18 cellular contexts compared by ENCODE assay signal in the genomic region with DNA sequence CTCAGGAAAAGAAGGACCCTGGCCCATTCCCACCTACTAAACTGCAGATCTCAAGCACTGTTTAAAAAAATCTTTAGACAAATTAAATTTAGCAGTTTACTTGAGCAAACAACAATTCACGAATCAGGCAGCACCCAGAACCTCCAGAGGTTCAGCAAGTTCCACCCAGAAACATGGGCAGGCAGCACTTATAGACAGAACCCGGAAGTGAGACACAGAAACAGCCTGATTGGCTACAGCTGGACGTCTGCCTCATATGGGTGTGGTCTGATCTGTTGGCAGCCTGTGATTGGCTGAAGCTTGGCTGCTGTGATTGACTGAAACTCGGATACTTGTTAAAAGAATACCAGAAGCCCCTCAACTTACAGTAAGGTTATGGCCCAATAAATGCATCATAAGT. TPM values are rescaled to one million over a fixed set of nuclear protein-coding genes. Genes with fewer than 3 reads are reported as not detected.
A peak's percentile ranks its signal among the peaks of the same experiment; 100 is the strongest.
DNase-seq lines count a peak whose midpoint lies in the region; ATAC-seq, FAIRE-seq and TF ChIP-seq lines count a peak whose summit lies in the region.
"Had no signal": no experiment of that assay in that cellular context is flagged by ENCODE, and none has a peak within 500 bp of the region (broad histone marks: within the 10 kb centered on the region; RNA-seq: fewer than 3 reads in every experiment).

No MANE protein-coding gene starts in this region.

- no peak for FAIRE-seq in kidney (lab: Jason Lieb, UNC)

- ATAC-seq in activated CD8-positive, alpha-beta memory T cell treated with anti-CD3 and anti-CD28 coated beads, Interleukin-2, amount 10 ng/mL, durations not matched to agents 7 days and 5 days: no peak
- ATAC-seq in GM21825 (IDR thresholded peaks at IDR 0.05; ENCODE audit: unreplicated experiment) (no peak), T-helper 17 cell (no peak)
- ATAC-seq: right lobe of liver had no signal

- peaks cover 0 to 13% of the 10 kb centered on the region in 2 donors for H3K4me1 ChIP-seq in kidney (ENCODE audit: control insufficient read depth in 1 of 2, insufficient read depth in 1 of 2, low read depth in 1 of 2, low read length in 2 of 2)
- peaks cover 9 to 43% (median 19%) of the 10 kb centered on the region in 4 donors for H3K4me1 ChIP-seq in transverse colon
- H3K4me1 ChIP-seq: right lobe of liver had no signal

- peaks cover 12% of the 10 kb centered on the region for H3K9me3 Mint-ChIP-seq in activated CD8-positive, alpha-beta memory T cell treated with anti-CD3 and anti-CD28 coated beads, Interleukin-2, amount 10 ng/mL, durations not matched to agents 7 days and 5 days (ENCODE audit: low read depth)

- no peak for TF ChIP-seq EP300 in transverse colon (IDR thresholded peaks at IDR 0.05; ENCODE audit: low read depth)

- H3K27ac ChIP-seq in kidney (ENCODE audit: low read depth in 2 of 2, low read length in 2 of 2) (no peak overlapping the region), transverse colon (peak overlapping the region; percentile 39 to 95 (median 80))
- H3K27ac ChIP-seq: 22Rv1, brain microvascular endothelial cell, right lobe of liver had no signal

- no peaks in the 10 kb centered on the region for H3K36me3 ChIP-seq in kidney (ENCODE audit: control insufficient read depth in 1 of 2, insufficient read depth in 2 of 2, low read length in 2 of 2)
- no peaks in the 10 kb centered on the region for H3K36me3 ChIP-seq in transverse colon
- H3K36me3 ChIP-seq: brain microvascular endothelial cell, MG63, right lobe of liver had no signal

- WGBS in transverse colon (ENCODE audit: low coverage in 1 of 2), 2 donors: 67 to 68% methylated on average over 4 of the region's 4 CpGs

- TF ChIP-seq POLR2A in transverse colon (IDR thresholded peaks at IDR 0.05): no peak

- no peak overlapping the region for H3K9ac ChIP-seq in kidney (ENCODE audit: low read length in 2 of 2)

- H3K9me3 ChIP-seq in kidney (ENCODE audit: control insufficient read depth in 1 of 2, low read length in 2 of 2) (peaks cover 2 to 9% of the 10 kb centered on the region in 2 donors), transverse colon (peaks cover 0 to 6% of the 10 kb centered on the region in 2 donors), T-helper 17 cell (ENCODE audit: control insufficient read depth, low read length, poor library complexity, severe bottlenecking) (no peaks in the 10 kb centered on the region)
- H3K9me3 ChIP-seq: right lobe of liver had no signal

- intact Hi-C loops in kidney (cut with DNase I) (no loop called here), transverse colon (cut with DNase I; ENCODE audit: low total_unique reads) (no loop called here)

- H3K27ac Mint-ChIP-seq in activated CD8-positive, alpha-beta memory T cell treated with anti-CD3 and anti-CD28 coated beads, Interleukin-2, amount 10 ng/mL, durations not matched to agents 7 days and 5 days: no peak overlapping the region
- no peak overlapping the region for H3K27ac Mint-ChIP-seq in T-helper 17 cell
- H3K27ac Mint-ChIP-seq: activated naive CD8-positive, alpha-beta T cell treated with anti-CD3 and anti-CD28 coated beads for 36 hours; B cell had no signal

- no peak overlapping the region for H3K4me3 Mint-ChIP-seq in activated CD8-positive, alpha-beta memory T cell treated with anti-CD3 and anti-CD28 coated beads, Interleukin-2, amount 10 ng/mL, durations not matched to agents 7 days and 5 days
- no peak overlapping the region for H3K4me3 Mint-ChIP-seq in T-helper 17 cell
- H3K4me3 Mint-ChIP-seq: activated naive CD8-positive, alpha-beta T cell treated with anti-CD3 and anti-CD28 coated beads for 36 hours; B cell had no signal

- DNase-seq in DMS53 (lab: John Stamatoyannopoulos, UW) (peak; percentile 25), DMS53 treated with DMSO at 0.1 percent for 48 hours (lab: John Stamatoyannopoulos, UW; ENCODE audit: unreplicated experiment) (no peak), kidney (peak; percentile 14), transverse colon (no peak), NCI-H1092 (lab: John Stamatoyannopoulos, UW) (no peak), T-helper 17 cell (no peak)
- DNase-seq in activated CD8-positive, alpha-beta memory T cell treated with anti-CD3 and anti-CD28 coated beads, Interleukin-2, amount 10 ng/mL, durations not matched to agents 7 days and 5 days: peak; percentile 2
- DNase-seq: activated naive CD8-positive, alpha-beta T cell treated with anti-CD3 and anti-CD28 coated beads for 36 hours; brain microvascular endothelial cell; Calu3; glutamatergic neuron; MG63; NCI-H1694 treated with DMSO at 0.1 percent for 48 hours; nucleus accumbens had no signal

- peaks cover 5% of the 10 kb centered on the region for H3K4me1 Mint-ChIP-seq in activated CD8-positive, alpha-beta memory T cell treated with anti-CD3 and anti-CD28 coated beads, Interleukin-2, amount 10 ng/mL, durations not matched to agents 7 days and 5 days
- peaks cover 2% of the 10 kb centered on the region for H3K4me1 Mint-ChIP-seq in T-helper 17 cell
- H3K4me1 Mint-ChIP-seq: B cell had no signal

- peaks cover 23% of the 10 kb centered on the region for H3K27me3 Mint-ChIP-seq in activated CD8-positive, alpha-beta memory T cell treated with anti-CD3 and anti-CD28 coated beads, Interleukin-2, amount 10 ng/mL, durations not matched to agents 7 days and 5 days
- H3K27me3 Mint-ChIP-seq in T-helper 17 cell: peaks cover 56% of the 10 kb centered on the region

- H3K27me3 ChIP-seq in transverse colon: peaks cover 11% of the 10 kb centered on the region
- H3K27me3 ChIP-seq: brain microvascular endothelial cell, MG63, right lobe of liver had no signal

- in situ Hi-C loops in transverse colon (cut with MboI; ENCODE audit: low pct_ligation_motif_present in 1 of 4, low pct_unique_long_range_greater_than_20kb in 1 of 4, low sequenced_read_pairs in 3 of 4): no loop called here

- H3K4me3 ChIP-seq in kidney (ENCODE audit: low read length in 2 of 2): no peak overlapping the region
- H3K4me3 ChIP-seq in transverse colon: no peak overlapping the region
- H3K4me3 ChIP-seq: MG63, right lobe of liver had no signal

- CTCF ChIA-PET in activated CD8-positive, alpha-beta memory T cell treated with anti-CD3 and anti-CD28 coated beads, Interleukin-2, amount 10 ng/mL, durations not matched to agents 7 days and 5 days (lab: Charles Lee): interaction anchor here (0.5 kb wide), 1 partner anchor 90 kb away, joined by 4 read pairs; no protein-coding TSS in a partner anchor

- peaks cover 2% of the 10 kb centered on the region for H3K36me3 Mint-ChIP-seq in activated CD8-positive, alpha-beta memory T cell treated with anti-CD3 and anti-CD28 coated beads, Interleukin-2, amount 10 ng/mL, durations not matched to agents 7 days and 5 days
- H3K36me3 Mint-ChIP-seq in T-helper 17 cell (ENCODE audit: low read depth): peaks cover 3% of the 10 kb centered on the region

- TF ChIP-seq CTCF in kidney (IDR thresholded peaks at IDR 0.05; ENCODE audit: borderline replicate concordance, extremely low read depth, insufficient read depth) (no peak), transverse colon (IDR thresholded peaks at IDR 0.05) (no peak)

RNA-seq across cellular contexts. Expression of gene COL6A2, which starts 34.7 kb away (rescaled TPM):
- 10 to 100 TPM in 1 of 2 experiments, 1 to 10 TPM in 1; 5.0 to 17.9 TPM for total RNA-seq in activated CD8-positive, alpha-beta memory T cell treated with anti-CD3 and anti-CD28 coated beads, Interleukin-2, amount 10 ng/mL, durations not matched to agents 7 days and 5 days
- total RNA-seq in kidney (174 TPM), transverse colon (100 to 1,000 TPM; 172 to 550 (median 346) TPM), T-helper 17 cell (10 to 100 TPM; 15.1 to 19.8 TPM)
- polyA plus RNA-seq in kidney (ENCODE audit: insufficient read depth, low read depth, low replicate concordance): 52.4 TPM

Comparison
In these comparisons a context has a peak if more than half of its experiments do, and no peak if none do; other contexts are left out.
1. DNase-seq: peak in DMS53 (single experiment), activated CD8-positive, alpha-beta memory T cell treated with anti-CD3 and anti-CD28 coated beads, Interleukin-2, amount 10 ng/mL, durations not matched to agents 7 days and 5 days (single experiment) and kidney (single experiment); none in DMS53 treated with DMSO at 0.1 percent for 48 hours (single experiment), transverse colon (single experiment), NCI-H1092 (single experiment) and T-helper 17 cell (0 of 3).
2. H3K27ac ChIP-seq: peak in transverse colon (4 of 4); none in kidney (0 of 2).